ENCODE assay signal across 15 cellular contexts in the genomic region with DNA sequence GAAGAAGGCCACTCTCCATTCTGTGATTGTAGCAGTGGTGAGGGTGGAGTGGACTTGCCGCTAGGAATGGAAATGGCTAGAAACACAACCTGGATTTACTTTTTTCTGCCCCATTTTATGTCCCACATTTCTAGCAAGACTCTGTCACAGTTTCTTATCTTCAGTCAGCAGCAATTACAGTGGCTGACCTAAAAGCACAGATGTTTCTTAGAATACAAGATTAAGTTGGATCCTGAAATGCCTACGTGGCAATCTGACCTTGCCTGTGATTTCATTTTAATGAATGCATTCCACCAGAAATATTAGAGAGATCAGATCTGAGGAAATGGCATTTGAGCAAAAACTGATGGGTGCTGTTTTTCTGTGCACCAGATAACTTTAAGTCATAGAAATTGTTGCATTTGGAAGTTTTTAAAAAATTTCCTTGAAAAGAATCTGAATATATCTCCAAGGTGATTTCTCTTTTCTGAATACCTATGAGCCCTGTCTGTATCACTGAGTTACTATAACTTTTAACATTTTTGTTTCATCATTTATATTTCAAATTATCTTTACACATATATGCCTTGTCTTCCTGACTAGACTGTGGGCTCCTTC.
"Had no signal": no experiment of that assay in that cellular context is flagged by ENCODE, and none has a peak within 500 bp of the region (broad histone marks: within the 10 kb centered on the region; RNA-seq: fewer than 3 reads in every experiment).

No MANE protein-coding gene starts in this region.

- H3K9ac ChIP-seq: parathyroid adenoma had no signal

- H3K36me3 ChIP-seq: adrenal gland, uterus had no signal

- H3K9me3 ChIP-seq: adrenal gland, tibial nerve, uterus had no signal

- H3K27ac ChIP-seq: cardiac muscle cell, dorsolateral prefrontal cortex, parathyroid adenoma, tibial nerve, uterus had no signal

- DNase-seq: activated CD4-positive, alpha-beta T cell treated with anti-CD3 and anti-CD28 coated beads, Interleukin-2, amount 50 U/mL, for 1 hour; activated CD8-positive, alpha-beta memory T cell treated with anti-CD3 and anti-CD28 coated beads for 24 hours; activated naive CD4-positive, alpha-beta T cell treated with anti-CD3 and anti-CD28 coated beads, Interleukin-2, amount 50 U/mL, for 16 hours; activated T-cell treated with anti-CD3 and anti-CD28 coated beads for 4 hours; dorsolateral prefrontal cortex; endodermal cell; naive B cell; stimulated activated CD4-positive, alpha-beta T cell treated with anti-CD3 and anti-CD28 coated beads, Interleukin-12 subunit alpha, Interleukin-12 subunit beta, amount 100 ng/mL, for 4 hours; stimulated activated naive CD4-positive, alpha-beta T cell; uterus had no signal

- H3K27me3 ChIP-seq: adrenal gland, cardiac muscle cell, dorsolateral prefrontal cortex, tibial nerve, uterus had no signal

- H3K27me3 Mint-ChIP-seq: naive B cell had no signal

- H3K4me3 Mint-ChIP-seq: endodermal cell; naive B cell; T-helper 1 cell treated with Interleukin-12 subunit alpha and Interleukin-12 subunit beta and Interleukin-4 antibody, amounts not matched to agents 30 μg/mL and 1 μg/mL, for 36 hours had no signal

- H3K9me3 Mint-ChIP-seq: endodermal cell; naive B cell; T-helper 1 cell treated with Interleukin-12 subunit alpha and Interleukin-12 subunit beta and Interleukin-4 antibody, amounts not matched to agents 30 μg/mL and 1 μg/mL, for 36 hours had no signal

- H3K27ac Mint-ChIP-seq: endodermal cell; T-helper 1 cell treated with Interleukin-12 subunit alpha and Interleukin-12 subunit beta and Interleukin-4 antibody, amounts not matched to agents 30 μg/mL and 1 μg/mL, for 36 hours had no signal

- H2AFZ ChIP-seq: parathyroid adenoma had no signal

- H3K4me3 ChIP-seq: adrenal gland, cardiac muscle cell, dorsolateral prefrontal cortex, tibial nerve, uterus had no signal
